1 cellular context compared by ENCODE assay signal in genomic region chr17:35931794-35932419, GRCh38.
TF ChIP-seq lines count a peak whose summit lies in the region.

No MANE protein-coding gene starts in this region.

TF ChIP-seq in endothelial cell of umbilical vein, 7 proteins besides CTCF, POLR2A, EP300 and RAD21:
- no peak for TF ChIP-seq MAX (IDR thresholded peaks at IDR 0.05; ENCODE audit: insufficient read depth, insufficient read length)
- no peak for TF ChIP-seq POLR2AphosphoS5 (IDR thresholded peaks at IDR 0.05; ENCODE audit: insufficient read depth, low read depth, low read length)
- TF ChIP-seq MYC (IDR thresholded peaks at IDR 0.05; ENCODE audit: low read depth, low read length), result no peak
- no peak for TF ChIP-seq EZH2 (IDR thresholded peaks at IDR 0.05; ENCODE audit: borderline replicate concordance, low read depth, low read length, severe bottlenecking)
- no peak for TF ChIP-seq FOS (IDR thresholded peaks at IDR 0.05; ENCODE audit: borderline replicate concordance, insufficient read depth, low read length)
- TF ChIP-seq GATA2 (IDR thresholded peaks at IDR 0.05; ENCODE audit: insufficient read depth, insufficient read length, low read depth, low read length), result no peak
- no peak for TF ChIP-seq JUN (IDR thresholded peaks at IDR 0.05; ENCODE audit: borderline replicate concordance, insufficient read depth, insufficient read length, low read depth)
